9 cellular contexts compared by ENCODE assay signal in the genomic region with DNA sequence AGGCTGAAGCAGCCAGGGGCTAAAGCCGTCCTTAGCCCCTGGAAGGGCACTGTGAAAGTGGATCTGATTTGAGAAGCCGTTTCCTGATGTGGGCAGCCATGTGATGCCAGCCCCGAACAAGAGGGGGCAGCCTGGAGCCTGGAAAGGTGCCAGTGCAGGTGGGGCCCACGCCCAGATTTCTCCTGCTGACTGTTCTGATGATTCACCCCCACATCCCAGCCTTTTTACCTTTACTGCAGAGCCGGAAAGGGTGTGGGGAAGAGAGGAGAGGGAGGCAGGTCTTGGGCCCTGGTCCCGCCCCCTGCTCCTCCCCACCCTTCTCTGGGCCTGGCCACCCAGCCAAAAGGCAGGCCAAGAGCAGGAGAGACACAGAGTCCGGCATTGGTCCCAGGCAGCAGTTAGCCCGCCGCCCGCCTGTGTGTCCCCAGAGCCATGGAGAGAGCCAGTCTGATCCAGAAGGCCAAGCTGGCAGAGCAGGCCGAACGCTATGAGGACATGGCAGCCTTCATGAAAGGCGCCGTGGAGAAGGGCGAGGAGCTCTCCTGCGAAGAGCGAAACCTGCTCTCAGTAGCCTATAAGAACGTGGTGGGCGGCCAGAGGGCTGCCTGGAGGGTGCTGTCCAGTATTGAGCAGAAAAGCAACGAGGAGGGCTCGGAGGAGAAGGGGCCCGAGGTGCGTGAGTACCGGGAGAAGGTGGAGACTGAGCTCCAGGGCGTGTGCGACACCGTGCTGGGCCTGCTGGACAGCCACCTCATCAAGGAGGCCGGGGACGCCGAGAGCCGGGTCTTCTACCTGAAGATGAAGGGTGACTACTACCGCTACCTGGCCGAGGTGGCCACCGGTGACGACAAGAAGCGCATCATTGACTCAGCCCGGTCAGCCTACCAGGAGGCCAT. TPM values are rescaled to one million over a fixed set of nuclear protein-coding genes. Genes with fewer than 3 reads are reported as not detected.
DNase-seq lines count a peak whose midpoint lies in the region; ATAC-seq, FAIRE-seq and TF ChIP-seq lines count a peak whose summit lies in the region.
"Had no signal": no experiment of that assay in that cellular context is flagged by ENCODE, and none has a peak within 500 bp of the region (broad histone marks: within the 10 kb centered on the region; RNA-seq: fewer than 3 reads in every experiment).

A gene (plus strand): TSS at position 369 of the 896 bp plus-strand sequence. CDS start 64 bp downstream, at position 433.

- peak within 1 kb of the TSS; percentile 94 for H3K4me3 Mint-ChIP-seq in Calu3 (ENCODE audit: low read depth, unreplicated experiment)
- peak within 1 kb of the TSS; percentile 99 for H3K4me3 Mint-ChIP-seq in T-helper 1 cell treated with Interleukin-12 subunit alpha and Interleukin-12 subunit beta and Interleukin-4 antibody, amounts not matched to agents 30 μg/mL and 1 μg/mL, for 36 hours

- peak within 1 kb of the TSS; percentile 100 for H3K4me3 ChIP-seq in bronchial epithelial cell (ENCODE audit: low read depth, low read length)
- H3K4me3 ChIP-seq in mucosa of descending colon, result peak within 1 kb of the TSS; percentile 42
- H3K4me3 ChIP-seq in tibial artery, result peak within 1 kb of the TSS; percentile 55 to 63

- H3K36me3 Mint-ChIP-seq in Calu3 (ENCODE audit: insufficient read depth, unreplicated experiment), result peaks cover 36% of the 10 kb centered on the region
- no peaks in the 10 kb centered on the region for H3K36me3 Mint-ChIP-seq in T-helper 1 cell treated with Interleukin-12 subunit alpha and Interleukin-12 subunit beta and Interleukin-4 antibody, amounts not matched to agents 30 μg/mL and 1 μg/mL, for 36 hours (ENCODE audit: low read depth)

- H3K9me3 Mint-ChIP-seq in Calu3 (ENCODE audit: low read depth, unreplicated experiment), result no peaks in the 10 kb centered on the region
- no peaks in the 10 kb centered on the region for H3K9me3 Mint-ChIP-seq in T-helper 1 cell treated with Interleukin-12 subunit alpha and Interleukin-12 subunit beta and Interleukin-4 antibody, amounts not matched to agents 30 μg/mL and 1 μg/mL, for 36 hours

- ATAC-seq in mucosa of descending colon (peak; percentile 77), HG03139 (IDR thresholded peaks at IDR 0.05; ENCODE audit: unreplicated experiment) (no peak), GM18858 (IDR thresholded peaks at IDR 0.05; ENCODE audit: unreplicated experiment) (no peak)

- TF ChIP-seq CTCF in Calu3 (IDR thresholded peaks at IDR 0.05; ENCODE audit: unreplicated experiment) (peak; percentile 70), bronchial epithelial cell (IDR thresholded peaks at IDR 0.05; ENCODE audit: insufficient read depth, low read length, severe bottlenecking) (peak; percentile 93), mucosa of descending colon (IDR thresholded peaks at IDR 0.05) (peak; percentile 69), tibial artery (IDR thresholded peaks at IDR 0.05) (no peak)

- no peaks in the 10 kb centered on the region for H3K9me3 ChIP-seq in KOPT-K1 (ENCODE audit: insufficient read depth, low read length, poor library complexity, severe bottlenecking)
- no peaks in the 10 kb centered on the region for H3K9me3 ChIP-seq in mucosa of descending colon
- no peaks in the 10 kb centered on the region for H3K9me3 ChIP-seq in tibial artery

- H3K27ac Mint-ChIP-seq in Calu3 (ENCODE audit: unreplicated experiment), result peak within 1 kb of the TSS; percentile 91
- H3K27ac Mint-ChIP-seq in T-helper 1 cell treated with Interleukin-12 subunit alpha and Interleukin-12 subunit beta and Interleukin-4 antibody, amounts not matched to agents 30 μg/mL and 1 μg/mL, for 36 hours, result peak within 1 kb of the TSS; percentile 55

- peak; percentile 93 for DNase-seq in Calu3
- DNase-seq in bronchial epithelial cell (ENCODE audit: low read depth), result peak; percentile 96
- peak; percentile 91 to 95 (median 91) for DNase-seq in mucosa of descending colon
- DNase-seq in tibial artery, result no peak

- intact Hi-C loops in Calu3 (cut with micrococcal nuclease; ENCODE audit: unreplicated experiment), result no loop called here
- intact Hi-C loops in mucosa of descending colon (cut with DNase I, micrococcal nuclease), result no loop called here
- intact Hi-C loops in tibial artery (cut with DNase I; ENCODE audit: low total_unique reads), result no loop called here

- H3K27ac ChIP-seq in KOPT-K1 (ENCODE audit: low read depth, low read length, poor library complexity, severe bottlenecking), result peak within 1 kb of the TSS; percentile 99
- peak within 1 kb of the TSS; percentile 70 to 94 for H3K27ac ChIP-seq in tibial artery
- H3K27ac ChIP-seq: SK-N-MC had no signal

- peak; percentile 62 for FAIRE-seq in bronchial epithelial cell (lab: Jason Lieb, UNC)

- H3K27me3 ChIP-seq in bronchial epithelial cell (ENCODE audit: control insufficient read depth, insufficient read depth, low read length), result no peaks in the 10 kb centered on the region
- no peaks in the 10 kb centered on the region for H3K27me3 ChIP-seq in tibial artery

- peaks cover 30% of the 10 kb centered on the region for H3K4me1 Mint-ChIP-seq in Calu3 (ENCODE audit: low read depth, unreplicated experiment)
- peaks cover 27% of the 10 kb centered on the region for H3K4me1 Mint-ChIP-seq in T-helper 1 cell treated with Interleukin-12 subunit alpha and Interleukin-12 subunit beta and Interleukin-4 antibody, amounts not matched to agents 30 μg/mL and 1 μg/mL, for 36 hours (ENCODE audit: low read depth)

- H3K36me3 ChIP-seq in KOPT-K1 (ENCODE audit: insufficient read depth, low read length) (no peaks in the 10 kb centered on the region), bronchial epithelial cell (ENCODE audit: control insufficient read depth, insufficient read depth, low read length) (peaks cover 11% of the 10 kb centered on the region), mucosa of descending colon (ENCODE audit: low read depth) (no peaks in the 10 kb centered on the region), tibial artery (peaks cover 0 to 4% (median 0%) of the 10 kb centered on the region in 3 donors)

- peaks cover 8% of the 10 kb centered on the region for H3K4me1 ChIP-seq in mucosa of descending colon (ENCODE audit: low read depth)
- H3K4me1 ChIP-seq in tibial artery, result peaks cover 0 to 22% (median 15%) of the 10 kb centered on the region in 4 donors

- CTCF ChIA-PET in Calu3 (lab: Charles Lee), result interaction anchor here (0.9 to 2.5 kb wide), 2 partner anchors 14 to 32 kb away, joined by 3 to 10 read pairs; no protein-coding TSS in a partner anchor

- no peaks in the 10 kb centered on the region for H3K27me3 Mint-ChIP-seq in Calu3 (ENCODE audit: unreplicated experiment)
- no peaks in the 10 kb centered on the region for H3K27me3 Mint-ChIP-seq in T-helper 1 cell treated with Interleukin-12 subunit alpha and Interleukin-12 subunit beta and Interleukin-4 antibody, amounts not matched to agents 30 μg/mL and 1 μg/mL, for 36 hours (ENCODE audit: low read depth)

- BruUV-seq in Calu3 (replicated peaks; lab: Mats Ljungman, UMichigan), result TSS peak; percentile 99

RNA-seq across cellular contexts. Expression of the gene that starts here (rescaled TPM):
- total RNA-seq in Calu3 (2022) (74.5 and 103 TPM in 2 replicates), bronchial epithelial cell (465 and 1,125 TPM in 2 replicates), mucosa of descending colon (100 to 1,000 TPM; 124 to 282 (median 191) TPM)

Comparison
In these comparisons a context has a peak if more than half of its experiments do, and no peak if none do; other contexts are left out.
1. DNase-seq: peak in Calu3 (single experiment), bronchial epithelial cell (single experiment) and mucosa of descending colon (3 of 3); none in tibial artery (0 of 2).
2. CTCF ChIP-seq: peak in Calu3 (single experiment), bronchial epithelial cell (single experiment) and mucosa of descending colon (single experiment); none in tibial artery (0 of 2).
3. H3K4me3 ChIP-seq: peak in every context shown above with its lines; median percentile 100 in bronchial epithelial cell; 59 in tibial artery; 42 in mucosa of descending colon.